28 cellular contexts compared by ENCODE assay signal in genomic region chr6:30898750-30899360, GRCh38. TPM values are rescaled to one million over a fixed set of nuclear protein-coding genes. Genes with fewer than 3 reads are reported as not detected.
"Had no signal": no experiment of that assay in that cellular context is flagged by ENCODE, and none has a peak within 500 bp of the region (broad histone marks: within the 10 kb centered on the region; RNA-seq: fewer than 3 reads in every experiment).

No MANE protein-coding gene starts in this region.

- H3K4me1 ChIP-seq: adrenal gland had no signal

- FAIRE-seq: RCC 7860 had no signal

- H3K9ac ChIP-seq: KMS-11 had no signal

- H3K4me3 ChIP-seq: adrenal gland had no signal

- H3K36me3 Mint-ChIP-seq: activated CD8-positive, alpha-beta memory T cell treated with anti-CD3 and anti-CD28 coated beads, Interleukin-2, amount 10 ng/mL, durations not matched to agents 7 days and 5 days had no signal

- H3K4me2 ChIP-seq: KMS-11 had no signal

- H3K27ac ChIP-seq: adrenal gland, KMS-11 had no signal

- H3K4me3 Mint-ChIP-seq: activated B cell treated with CpG ODN at 0.5 μM for 24 hours; activated CD4-positive, alpha-beta T cell treated with anti-CD3 and anti-CD28 coated beads, Interleukin-2, amount 10 ng/mL, durations not matched to agents 24 days and 14 days; activated CD8-positive, alpha-beta memory T cell treated with anti-CD3 and anti-CD28 coated beads, Interleukin-2, amount 10 ng/mL, durations not matched to agents 7 days and 5 days; activated naive CD8-positive, alpha-beta T cell treated with anti-CD3 and anti-CD28 coated beads, Interleukin-2, amount 10 ng/mL, durations not matched to agents 7 days and 5 days; activated T-cell treated with anti-CD3 and anti-CD28 coated beads, Interleukin-2, amount 50 U/mL, for 72 hours; IgD-negative memory B cell; T-helper 17 cell had no signal

- H3K9me3 Mint-ChIP-seq: activated B cell treated with CpG ODN at 0.5 μM for 24 hours; activated CD4-positive, alpha-beta T cell treated with anti-CD3 and anti-CD28 coated beads, Interleukin-2, amount 10 ng/mL, durations not matched to agents 24 days and 14 days; activated naive CD8-positive, alpha-beta T cell treated with anti-CD3 and anti-CD28 coated beads, Interleukin-2, amount 10 ng/mL, durations not matched to agents 7 days and 5 days; activated T-cell treated with anti-CD3 and anti-CD28 coated beads, Interleukin-2, amount 50 U/mL, for 72 hours; activated T-helper 2 cell treated with anti-CD3 and anti-CD28 coated beads, Interferon-gamma antibody, Interleukin-2, Interleukin-4, amounts not matched to agents 10 μg/mL and 5 μg/mL and 100 μg/mL, durations not matched to agents 14 hours and 24 hours and 36 hours; IgD-negative memory B cell had no signal

- ATAC-seq: activated CD8-positive, alpha-beta memory T cell treated with anti-CD3 and anti-CD28 coated beads, Interleukin-2, amount 10 ng/mL, durations not matched to agents 7 days and 5 days; activated T-cell treated with anti-CD3 and anti-CD28 coated beads, Interleukin-2, amount 50 U/mL, for 72 hours; T-helper 17 cell had no signal

- DNase-seq: activated B cell treated with CpG ODN at 0.5 μM for 24 hours; activated CD4-positive, alpha-beta T cell treated with anti-CD3 and anti-CD28 coated beads for 1 hour; activated CD4-positive, alpha-beta T cell treated with anti-CD3 and anti-CD28 coated beads, Interleukin-2, amount 10 ng/mL, durations not matched to agents 24 days and 14 days; activated CD4-positive, alpha-beta T cell treated with anti-CD3 and anti-CD28 coated beads, Interleukin-2, amount 50 U/mL, for 48 hours; activated CD8-positive, alpha-beta memory T cell treated with anti-CD3 and anti-CD28 coated beads, Interleukin-2, amount 10 ng/mL, durations not matched to agents 7 days and 5 days; activated naive CD4-positive, alpha-beta T cell treated with anti-CD3 and anti-CD28 coated beads, Interleukin-2, amount 50 U/mL, for 16 hours; activated naive CD8-positive, alpha-beta T cell treated with anti-CD3 and anti-CD28 coated beads, Interleukin-2, amount 10 ng/mL, durations not matched to agents 7 days and 5 days; activated T-cell treated with anti-CD3 and anti-CD28 coated beads, Interleukin-2, amount 50 U/mL, for 72 hours; adrenal gland; anterior cingulate cortex; MV-4-11; NCI-H1092 treated with DMSO at 0.1 percent for 48 hours; NCI-H1417 treated with DMSO at 0.1 percent for 48 hours; NCI-H187; NCI-H2081; NCI-H510A treated with DMSO at 0.1 percent for 48 hours; NCI-H69; NK-92 treated with Interleukin-12 subunit alpha and Interleukin-12 subunit beta, amount 100 ng/mL, for 24 hours; OCI-M1; SIG-M5; T-helper 17 cell; T-helper 9 cell had no signal

- H3K9me3 ChIP-seq: adrenal gland had no signal

- H3K27ac Mint-ChIP-seq: activated B cell treated with CpG ODN at 0.5 μM for 24 hours; activated CD4-positive, alpha-beta T cell treated with anti-CD3 and anti-CD28 coated beads, Interleukin-2, amount 10 ng/mL, durations not matched to agents 24 days and 14 days; activated CD8-positive, alpha-beta memory T cell treated with anti-CD3 and anti-CD28 coated beads, Interleukin-2, amount 10 ng/mL, durations not matched to agents 7 days and 5 days; activated naive CD8-positive, alpha-beta T cell treated with anti-CD3 and anti-CD28 coated beads, Interleukin-2, amount 10 ng/mL, durations not matched to agents 7 days and 5 days; activated T-cell treated with anti-CD3 and anti-CD28 coated beads, Interleukin-2, amount 50 U/mL, for 72 hours; activated T-helper 2 cell treated with anti-CD3 and anti-CD28 coated beads, Interferon-gamma antibody, Interleukin-2, Interleukin-4, amounts not matched to agents 10 μg/mL and 5 μg/mL and 100 μg/mL, durations not matched to agents 14 hours and 24 hours and 36 hours; T-helper 17 cell had no signal

- H3K27me3 ChIP-seq: adrenal gland had no signal

RNA-seq across cellular contexts. Expression of gene SFTA2, which starts 33.1 kb away (rescaled TPM):
- total RNA-seq: activated B cell treated with CpG ODN at 0.5 μM for 24 hours; activated CD4-positive, alpha-beta T cell treated with anti-CD3 and anti-CD28 coated beads, Interleukin-2, amount 10 ng/mL, durations not matched to agents 24 days and 14 days; activated CD8-positive, alpha-beta memory T cell treated with anti-CD3 and anti-CD28 coated beads, Interleukin-2, amount 10 ng/mL, durations not matched to agents 7 days and 5 days; activated naive CD8-positive, alpha-beta T cell treated with anti-CD3 and anti-CD28 coated beads, Interleukin-2, amount 10 ng/mL, durations not matched to agents 7 days and 5 days; activated T-helper 2 cell treated with anti-CD3 and anti-CD28 coated beads, Interferon-gamma antibody, Interleukin-2, Interleukin-4, amounts not matched to agents 10 μg/mL and 5 μg/mL and 100 μg/mL, durations not matched to agents 14 hours and 24 hours and 36 hours; cardiac septum; MCF 10A; T-helper 17 cell had no signal

RNA-seq across cellular contexts. Expression of gene MUCL3, which starts 41.9 kb away (rescaled TPM):
- total RNA-seq: activated B cell treated with CpG ODN at 0.5 μM for 24 hours; activated CD4-positive, alpha-beta T cell treated with anti-CD3 and anti-CD28 coated beads, Interleukin-2, amount 10 ng/mL, durations not matched to agents 24 days and 14 days; activated CD8-positive, alpha-beta memory T cell treated with anti-CD3 and anti-CD28 coated beads, Interleukin-2, amount 10 ng/mL, durations not matched to agents 7 days and 5 days; activated naive CD8-positive, alpha-beta T cell treated with anti-CD3 and anti-CD28 coated beads, Interleukin-2, amount 10 ng/mL, durations not matched to agents 7 days and 5 days; activated T-helper 2 cell treated with anti-CD3 and anti-CD28 coated beads, Interferon-gamma antibody, Interleukin-2, Interleukin-4, amounts not matched to agents 10 μg/mL and 5 μg/mL and 100 μg/mL, durations not matched to agents 14 hours and 24 hours and 36 hours; adrenal gland; cardiac septum; MCF 10A; T-helper 17 cell had no signal
- polyA plus RNA-seq: IgD-negative memory B cell had no signal
